Comparison of ENCODE assay signal across 14 cellular contexts in genomic region chr1:54337928-54338327, GRCh38.
DNase-seq lines count a peak whose midpoint lies in the region; ATAC-seq and TF ChIP-seq lines count a peak whose summit lies in the region.
"Had no signal": no experiment of that assay in that cellular context is flagged by ENCODE, and none has a peak within 500 bp of the region (broad histone marks: within the 10 kb centered on the region; RNA-seq: fewer than 3 reads in every experiment).

No MANE protein-coding gene starts in this region.

- H3K36me3 ChIP-seq in mesenchymal stem cell (ENCODE audit: control insufficient read depth in 1 of 2, insufficient read depth in 2 of 2, low read depth in 1 of 2, low read length in 2 of 2) (peaks cover 5 to 17% of the 10 kb centered on the region in 2 experiments), esophagus muscularis mucosa (no peaks in the 10 kb centered on the region)
- H3K36me3 ChIP-seq: brain microvascular endothelial cell had no signal

- POLR2A ChIA-PET in activated CD8-positive, alpha-beta T cell treated with anti-CD3 and anti-CD28 coated beads for 36 hours (lab: Charles Lee), result interaction anchor here (0.8 to 1.0 kb wide), 2 partner anchors 56 to 157 kb away, joined by 3 to 4 read pairs; no protein-coding TSS in a partner anchor

- H3K4me3 ChIP-seq in mesenchymal stem cell (ENCODE audit: insufficient read depth in 1 of 2, low read depth in 1 of 2, low read length in 2 of 2), result no peak overlapping the region
- no peak overlapping the region for H3K4me3 ChIP-seq in esophagus muscularis mucosa

- no peak overlapping the region for H3K4me2 ChIP-seq in mesenchymal stem cell (ENCODE audit: low read length, poor library complexity, severe bottlenecking)

- 80% methylated on average over 6 of the region's 7 CpGs for WGBS in mesenchymal stem cell
- WGBS in esophagus muscularis mucosa, result 65% methylated on average over 7 of the region's 7 CpGs

- peak overlapping the region; percentile 89 for H2BK120ac ChIP-seq in mesenchymal stem cell (ENCODE audit: low read depth, low read length)

- CTCF ChIA-PET in activated CD8-positive, alpha-beta T cell treated with anti-CD3 and anti-CD28 coated beads for 36 hours (lab: Charles Lee), result interaction anchor here (1.2 kb wide), 1 partner anchor 13 kb away, joined by 5 read pairs; no protein-coding TSS in a partner anchor

- H3K27ac Mint-ChIP-seq in activated CD8-positive, alpha-beta T cell treated with anti-CD3 and anti-CD28 coated beads for 36 hours, result peak overlapping the region; percentile 15

- peak overlapping the region; percentile 39 for H2AK5ac ChIP-seq in mesenchymal stem cell (ENCODE audit: low read length, severe bottlenecking)

- no peak overlapping the region for H2BK15ac ChIP-seq in mesenchymal stem cell (ENCODE audit: low read depth, poor library complexity, severe bottlenecking)

- peak overlapping the region; percentile 90 for H4K91ac ChIP-seq in mesenchymal stem cell (ENCODE audit: low read length)

- peak overlapping the region in 1 of 2 experiments; percentile 46 for H3K23ac ChIP-seq in mesenchymal stem cell (ENCODE audit: low read length in 2 of 2)

- peaks cover 5% of the 10 kb centered on the region for H3K36me3 Mint-ChIP-seq in activated CD8-positive, alpha-beta T cell treated with anti-CD3 and anti-CD28 coated beads for 36 hours (ENCODE audit: low read depth)

- H3K4me1 Mint-ChIP-seq in activated CD8-positive, alpha-beta T cell treated with anti-CD3 and anti-CD28 coated beads for 36 hours (ENCODE audit: low read depth), result peaks cover 45% of the 10 kb centered on the region

- no peak overlapping the region for H3K4ac ChIP-seq in mesenchymal stem cell (ENCODE audit: low read depth in 1 of 2, low read length in 2 of 2)

- H2AFZ ChIP-seq in mesenchymal stem cell (ENCODE audit: low read depth, low read length), result no peak overlapping the region

- H2BK5ac ChIP-seq in mesenchymal stem cell (ENCODE audit: low read depth, low read length, poor library complexity, severe bottlenecking), result no peak overlapping the region

- H4K8ac ChIP-seq in mesenchymal stem cell (ENCODE audit: low read length), result no peak overlapping the region

- H3K18ac ChIP-seq in mesenchymal stem cell (ENCODE audit: low read depth in 1 of 2, low read length in 2 of 2), result peak overlapping the region; percentile 61 to 90

- no peak for TF ChIP-seq EP300 in esophagus muscularis mucosa (IDR thresholded peaks at IDR 0.05)

- no peaks in the 10 kb centered on the region for H3K9me3 Mint-ChIP-seq in activated CD8-positive, alpha-beta T cell treated with anti-CD3 and anti-CD28 coated beads for 36 hours

- TF ChIP-seq POLR2A in esophagus muscularis mucosa (IDR thresholded peaks at IDR 0.05; ENCODE audit: low read depth), result no peak

- H3K4me1 ChIP-seq in mesenchymal stem cell (ENCODE audit: control insufficient read depth, insufficient read depth, low read depth, low read length), result peaks cover 15% of the 10 kb centered on the region
- H3K4me1 ChIP-seq in esophagus muscularis mucosa, result peaks cover 80 to 96% (median 90%) of the 10 kb centered on the region in 4 donors

- peak; percentile 55 for ATAC-seq in activated CD8-positive, alpha-beta T cell treated with anti-CD3 and anti-CD28 coated beads for 36 hours

- H3K14ac ChIP-seq in mesenchymal stem cell (ENCODE audit: low read length in 2 of 2), result peak overlapping the region in 1 of 2 experiments; percentile 73

- H3K9me3 ChIP-seq in mesenchymal stem cell (ENCODE audit: control insufficient read depth, low read length), result no peaks in the 10 kb centered on the region
- no peaks in the 10 kb centered on the region for H3K9me3 ChIP-seq in esophagus muscularis mucosa

- peak overlapping the region; percentile 88 to 97 for H2BK12ac ChIP-seq in mesenchymal stem cell (ENCODE audit: low read length in 2 of 2)

- DNase-seq in COLO668 (lab: John Stamatoyannopoulos, UW; ENCODE audit: unreplicated experiment), result peak; percentile 58
- peak; percentile 13 for DNase-seq in HCEC 1CT
- peak; percentile 35 for DNase-seq in activated CD8-positive, alpha-beta T cell treated with anti-CD3 and anti-CD28 coated beads for 36 hours
- DNase-seq in mesenchymal stem cell, result peak; percentile 52
- no peak for DNase-seq in NCI-H1417 treated with DMSO at 0.1 percent for 48 hours (lab: John Stamatoyannopoulos, UW)
- DNase-seq in epidermal melanocyte (ENCODE audit: insufficient read length, low spot score), result no peak
- no peak for DNase-seq in esophagus muscularis mucosa (ENCODE audit: extremely low spot score)
- no peak for DNase-seq in NCI-H1694 treated with DMSO at 0.1 percent for 48 hours (lab: John Stamatoyannopoulos, UW)
- DNase-seq: brain microvascular endothelial cell, erythroblast, midbrain, NCI-H2227 treated with DMSO at 0.1 percent for 48 hours had no signal

- intact Hi-C loops in activated CD8-positive, alpha-beta T cell treated with anti-CD3 and anti-CD28 coated beads for 36 hours (cut with micrococcal nuclease), result no loop called here
- intact Hi-C loops in esophagus muscularis mucosa (cut with DNase I), result loop anchor here (10.0 kb wide), 1 partner anchor 67 kb away; the partner anchor contains the start of gene SSBP3

- no peak for TF ChIP-seq CTCF in activated CD8-positive, alpha-beta T cell treated with anti-CD3 and anti-CD28 coated beads for 36 hours (IDR thresholded peaks at IDR 0.05)
- TF ChIP-seq CTCF in esophagus muscularis mucosa (IDR thresholded peaks at IDR 0.05), result no peak

- H3K4me3 Mint-ChIP-seq in activated CD8-positive, alpha-beta T cell treated with anti-CD3 and anti-CD28 coated beads for 36 hours, result no peak overlapping the region

- no peak overlapping the region for H3K27ac ChIP-seq in mesenchymal stem cell (ENCODE audit: low read length, poor library complexity, severe bottlenecking)
- no peak overlapping the region for H3K27ac ChIP-seq in esophagus muscularis mucosa (replicated peaks in 1 of 4)
- H3K27ac ChIP-seq: brain microvascular endothelial cell, C4-2B, HL-60 had no signal

- no peaks in the 10 kb centered on the region for H3K27me3 Mint-ChIP-seq in activated CD8-positive, alpha-beta T cell treated with anti-CD3 and anti-CD28 coated beads for 36 hours

- no peaks in the 10 kb centered on the region for H3K27me3 ChIP-seq in mesenchymal stem cell (ENCODE audit: control insufficient read depth in 1 of 2, insufficient read depth in 1 of 2, low read length in 2 of 2)
- H3K27me3 ChIP-seq in esophagus muscularis mucosa, result no peaks in the 10 kb centered on the region
- H3K27me3 ChIP-seq: brain microvascular endothelial cell had no signal

- H3K9ac ChIP-seq in mesenchymal stem cell (ENCODE audit: low read length), result no peak overlapping the region

- H3K79me1 ChIP-seq in mesenchymal stem cell (replicated peaks; ENCODE audit: low read length, poor library complexity, severe bottlenecking), result peaks cover 44% of the 10 kb centered on the region

Comparison
In these comparisons a context has a peak if more than half of its experiments do, and no peak if none do; other contexts are left out.
1. DNase-seq: peak in COLO668 (single experiment), HCEC 1CT (single experiment), activated CD8-positive, alpha-beta T cell treated with anti-CD3 and anti-CD28 coated beads for 36 hours (single experiment) and mesenchymal stem cell (single experiment); none in NCI-H1417 treated with DMSO at 0.1 percent for 48 hours (single experiment), epidermal melanocyte (single experiment), esophagus muscularis mucosa (single experiment) and NCI-H1694 treated with DMSO at 0.1 percent for 48 hours (single experiment).